ENCODE assay signal across 1 cellular context in the genomic region with DNA sequence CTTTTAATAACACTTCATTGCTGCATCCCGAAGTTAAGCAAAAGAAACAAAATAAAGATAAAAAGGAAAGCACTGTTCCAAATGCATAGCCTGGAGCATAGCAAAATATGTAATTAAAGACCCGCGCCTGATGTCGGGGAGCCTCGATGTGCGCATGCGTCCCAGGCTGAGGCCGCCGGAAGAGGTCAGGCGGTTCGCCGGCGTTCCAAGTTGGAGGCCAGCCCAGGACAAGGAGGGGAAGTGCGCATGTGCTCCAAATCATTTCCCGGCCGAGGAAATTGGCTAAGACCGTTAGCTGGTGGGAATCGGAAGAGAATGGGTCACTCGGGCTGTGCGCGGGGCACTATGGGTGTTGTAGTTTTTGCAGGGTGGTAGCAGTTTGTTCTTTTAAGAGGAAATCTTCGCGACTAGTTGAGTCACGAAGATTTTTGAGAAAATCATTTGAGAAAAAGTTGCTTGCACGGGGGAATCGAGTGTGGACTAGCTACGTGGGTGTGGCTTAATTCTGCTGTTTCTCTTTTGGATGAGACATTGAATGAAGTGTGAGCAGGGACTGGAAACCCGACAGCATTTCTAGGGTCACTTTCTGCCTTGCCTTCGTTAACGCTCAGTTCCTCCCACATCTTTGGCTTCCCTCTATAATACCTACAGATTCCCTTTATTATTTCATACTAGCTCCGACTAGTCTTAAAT.
TF ChIP-seq lines count a peak whose summit lies in the region.

No MANE protein-coding gene starts in this region.

TF ChIP-seq in GM23338, 12 proteins besides CTCF, POLR2A, EP300 and RAD21 (continued from another document):
- TF ChIP-seq, protein P1, sequence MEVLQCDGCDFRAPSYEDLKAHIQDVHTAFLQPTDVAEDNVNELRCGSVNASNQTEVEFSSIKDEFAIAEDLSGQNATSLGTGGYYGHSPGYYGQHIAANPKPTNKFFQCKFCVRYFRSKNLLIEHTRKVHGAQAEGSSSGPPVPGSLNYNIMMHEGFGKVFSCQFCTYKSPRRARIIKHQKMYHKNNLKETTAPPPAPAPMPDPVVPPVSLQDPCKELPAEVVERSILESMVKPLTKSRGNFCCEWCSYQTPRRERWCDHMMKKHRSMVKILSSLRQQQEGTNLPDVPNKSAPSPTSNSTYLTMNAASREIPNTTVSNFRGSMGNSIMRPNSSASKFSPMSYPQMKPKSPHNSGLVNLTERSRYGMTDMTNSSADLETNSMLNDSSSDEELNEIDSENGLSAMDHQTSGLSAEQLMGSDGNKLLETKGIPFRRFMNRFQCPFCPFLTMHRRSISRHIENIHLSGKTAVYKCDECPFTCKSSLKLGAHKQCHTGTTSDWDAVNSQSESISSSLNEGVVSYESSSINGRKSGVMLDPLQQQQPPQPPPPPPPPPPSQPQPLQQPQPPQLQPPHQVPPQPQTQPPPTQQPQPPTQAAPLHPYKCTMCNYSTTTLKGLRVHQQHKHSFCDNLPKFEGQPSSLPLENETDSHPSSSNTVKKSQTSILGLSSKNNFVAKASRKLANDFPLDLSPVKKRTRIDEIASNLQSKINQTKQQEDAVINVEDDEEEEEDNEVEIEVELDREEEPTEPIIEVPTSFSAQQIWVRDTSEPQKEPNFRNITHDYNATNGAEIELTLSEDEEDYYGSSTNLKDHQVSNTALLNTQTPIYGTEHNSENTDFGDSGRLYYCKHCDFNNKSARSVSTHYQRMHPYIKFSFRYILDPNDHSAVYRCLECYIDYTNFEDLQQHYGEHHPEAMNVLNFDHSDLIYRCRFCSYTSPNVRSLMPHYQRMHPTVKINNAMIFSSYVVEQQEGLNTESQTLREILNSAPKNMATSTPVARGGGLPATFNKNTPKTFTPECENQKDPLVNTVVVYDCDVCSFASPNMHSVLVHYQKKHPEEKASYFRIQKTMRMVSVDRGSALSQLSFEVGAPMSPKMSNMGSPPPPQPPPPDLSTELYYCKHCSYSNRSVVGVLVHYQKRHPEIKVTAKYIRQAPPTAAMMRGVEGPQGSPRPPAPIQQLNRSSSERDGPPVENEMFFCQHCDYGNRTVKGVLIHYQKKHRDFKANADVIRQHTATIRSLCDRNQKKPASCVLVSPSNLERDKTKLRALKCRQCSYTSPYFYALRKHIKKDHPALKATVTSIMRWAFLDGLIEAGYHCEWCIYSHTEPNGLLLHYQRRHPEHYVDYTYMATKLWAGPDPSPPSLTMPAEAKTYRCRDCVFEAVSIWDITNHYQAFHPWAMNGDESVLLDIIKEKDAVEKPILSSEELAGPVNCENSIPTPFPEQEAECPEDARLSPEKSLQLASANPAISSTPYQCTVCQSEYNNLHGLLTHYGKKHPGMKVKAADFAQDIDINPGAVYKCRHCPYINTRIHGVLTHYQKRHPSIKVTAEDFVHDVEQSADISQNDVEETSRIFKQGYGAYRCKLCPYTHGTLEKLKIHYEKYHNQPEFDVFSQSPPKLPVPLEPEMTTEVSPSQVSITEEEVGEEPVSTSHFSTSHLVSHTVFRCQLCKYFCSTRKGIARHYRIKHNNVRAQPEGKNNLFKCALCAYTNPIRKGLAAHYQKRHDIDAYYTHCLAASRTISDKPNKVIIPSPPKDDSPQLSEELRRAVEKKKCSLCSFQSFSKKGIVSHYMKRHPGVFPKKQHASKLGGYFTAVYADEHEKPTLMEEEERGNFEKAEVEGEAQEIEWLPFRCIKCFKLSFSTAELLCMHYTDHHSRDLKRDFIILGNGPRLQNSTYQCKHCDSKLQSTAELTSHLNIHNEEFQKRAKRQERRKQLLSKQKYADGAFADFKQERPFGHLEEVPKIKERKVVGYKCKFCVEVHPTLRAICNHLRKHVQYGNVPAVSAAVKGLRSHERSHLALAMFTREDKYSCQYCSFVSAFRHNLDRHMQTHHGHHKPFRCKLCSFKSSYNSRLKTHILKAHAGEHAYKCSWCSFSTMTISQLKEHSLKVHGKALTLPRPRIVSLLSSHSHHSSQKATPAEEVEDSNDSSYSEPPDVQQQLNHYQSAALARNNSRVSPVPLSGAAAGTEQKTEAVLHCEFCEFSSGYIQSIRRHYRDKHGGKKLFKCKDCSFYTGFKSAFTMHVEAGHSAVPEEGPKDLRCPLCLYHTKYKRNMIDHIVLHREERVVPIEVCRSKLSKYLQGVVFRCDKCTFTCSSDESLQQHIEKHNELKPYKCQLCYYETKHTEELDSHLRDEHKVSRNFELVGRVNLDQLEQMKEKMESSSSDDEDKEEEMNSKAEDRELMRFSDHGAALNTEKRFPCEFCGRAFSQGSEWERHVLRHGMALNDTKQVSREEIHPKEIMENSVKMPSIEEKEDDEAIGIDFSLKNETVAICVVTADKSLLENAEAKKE (CRISPR knock-in tag; IDR thresholded peaks at IDR 0.05) = no peak
- TF ChIP-seq JUNB (IDR thresholded peaks at IDR 0.05; ENCODE audit: unreplicated experiment) (no peak), EZH2phosphoT487 (IDR thresholded peaks at IDR 0.05; ENCODE audit: unreplicated experiment) (no peak), ZNF114 (CRISPR knock-in tag; IDR thresholded peaks at IDR 0.05) (no peak), ZNF331 (CRISPR knock-in tag; IDR thresholded peaks at IDR 0.05; ENCODE audit: low read depth) (no peak), EZH2 (IDR thresholded peaks at IDR 0.05; ENCODE audit: low read depth, unreplicated experiment) (no peak), STAT1 (IDR thresholded peaks at IDR 0.05; ENCODE audit: unreplicated experiment) (no peak), CREB1 (CRISPR knock-in tag; IDR thresholded peaks at IDR 0.05; ENCODE audit: low read depth) (peak; percentile 69), NANOG (IDR thresholded peaks at IDR 0.05; ENCODE audit: borderline replicate concordance) (no peak)
- TF ChIP-seq, protein P2, sequence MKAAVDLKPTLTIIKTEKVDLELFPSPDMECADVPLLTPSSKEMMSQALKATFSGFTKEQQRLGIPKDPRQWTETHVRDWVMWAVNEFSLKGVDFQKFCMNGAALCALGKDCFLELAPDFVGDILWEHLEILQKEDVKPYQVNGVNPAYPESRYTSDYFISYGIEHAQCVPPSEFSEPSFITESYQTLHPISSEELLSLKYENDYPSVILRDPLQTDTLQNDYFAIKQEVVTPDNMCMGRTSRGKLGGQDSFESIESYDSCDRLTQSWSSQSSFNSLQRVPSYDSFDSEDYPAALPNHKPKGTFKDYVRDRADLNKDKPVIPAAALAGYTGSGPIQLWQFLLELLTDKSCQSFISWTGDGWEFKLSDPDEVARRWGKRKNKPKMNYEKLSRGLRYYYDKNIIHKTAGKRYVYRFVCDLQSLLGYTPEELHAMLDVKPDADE (IDR thresholded peaks at IDR 0.05) = peak; percentile 68; the same call in 1 of the 2 replicates
